In the genomic region with DNA sequence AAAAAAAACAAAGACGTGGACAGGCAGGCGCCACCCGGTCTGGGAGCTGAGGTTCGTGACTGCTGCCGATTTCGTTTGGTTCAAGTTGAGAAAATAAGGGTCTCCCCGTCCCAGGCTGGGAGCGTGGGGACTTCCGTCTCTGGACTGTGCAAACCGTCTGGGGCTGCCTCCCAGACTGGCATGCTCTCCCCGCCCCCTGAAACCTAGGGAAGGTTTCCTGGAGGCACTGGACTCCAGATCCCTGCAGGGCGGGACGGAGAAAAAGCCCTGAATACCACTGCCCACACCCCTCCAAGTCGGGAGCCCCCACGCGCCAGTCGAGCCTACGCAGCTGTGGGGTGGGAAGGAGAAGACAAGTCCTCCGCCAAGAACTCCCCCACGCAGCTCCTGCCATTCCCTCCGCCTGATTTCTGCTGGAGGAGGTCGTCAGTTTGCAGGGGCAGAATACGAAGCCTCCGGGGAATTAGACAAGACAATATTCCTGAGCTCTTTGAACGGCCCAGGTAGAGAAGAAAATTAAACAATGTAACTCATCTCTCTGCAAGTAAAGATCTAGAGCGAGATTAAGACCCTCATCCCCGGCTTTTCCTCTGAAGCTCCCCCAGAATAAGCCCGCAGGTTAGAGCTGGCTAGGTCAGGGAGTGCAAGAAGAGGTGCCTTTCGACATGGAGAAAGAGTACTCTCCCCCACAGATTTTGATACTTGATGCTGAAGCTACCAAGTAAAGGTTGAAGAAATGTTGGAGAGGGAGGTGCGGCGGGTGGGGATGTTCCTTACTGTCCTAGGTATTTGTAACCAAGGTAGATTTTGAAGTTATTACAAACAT, we compare ENCODE assay signal across 1 cellular context.
TF ChIP-seq lines count a peak whose summit lies in the region.

No MANE protein-coding gene starts in this region.

TF ChIP-seq in GM23338, 12 proteins besides CTCF, POLR2A, EP300 and RAD21:
- TF ChIP-seq, protein P1, sequence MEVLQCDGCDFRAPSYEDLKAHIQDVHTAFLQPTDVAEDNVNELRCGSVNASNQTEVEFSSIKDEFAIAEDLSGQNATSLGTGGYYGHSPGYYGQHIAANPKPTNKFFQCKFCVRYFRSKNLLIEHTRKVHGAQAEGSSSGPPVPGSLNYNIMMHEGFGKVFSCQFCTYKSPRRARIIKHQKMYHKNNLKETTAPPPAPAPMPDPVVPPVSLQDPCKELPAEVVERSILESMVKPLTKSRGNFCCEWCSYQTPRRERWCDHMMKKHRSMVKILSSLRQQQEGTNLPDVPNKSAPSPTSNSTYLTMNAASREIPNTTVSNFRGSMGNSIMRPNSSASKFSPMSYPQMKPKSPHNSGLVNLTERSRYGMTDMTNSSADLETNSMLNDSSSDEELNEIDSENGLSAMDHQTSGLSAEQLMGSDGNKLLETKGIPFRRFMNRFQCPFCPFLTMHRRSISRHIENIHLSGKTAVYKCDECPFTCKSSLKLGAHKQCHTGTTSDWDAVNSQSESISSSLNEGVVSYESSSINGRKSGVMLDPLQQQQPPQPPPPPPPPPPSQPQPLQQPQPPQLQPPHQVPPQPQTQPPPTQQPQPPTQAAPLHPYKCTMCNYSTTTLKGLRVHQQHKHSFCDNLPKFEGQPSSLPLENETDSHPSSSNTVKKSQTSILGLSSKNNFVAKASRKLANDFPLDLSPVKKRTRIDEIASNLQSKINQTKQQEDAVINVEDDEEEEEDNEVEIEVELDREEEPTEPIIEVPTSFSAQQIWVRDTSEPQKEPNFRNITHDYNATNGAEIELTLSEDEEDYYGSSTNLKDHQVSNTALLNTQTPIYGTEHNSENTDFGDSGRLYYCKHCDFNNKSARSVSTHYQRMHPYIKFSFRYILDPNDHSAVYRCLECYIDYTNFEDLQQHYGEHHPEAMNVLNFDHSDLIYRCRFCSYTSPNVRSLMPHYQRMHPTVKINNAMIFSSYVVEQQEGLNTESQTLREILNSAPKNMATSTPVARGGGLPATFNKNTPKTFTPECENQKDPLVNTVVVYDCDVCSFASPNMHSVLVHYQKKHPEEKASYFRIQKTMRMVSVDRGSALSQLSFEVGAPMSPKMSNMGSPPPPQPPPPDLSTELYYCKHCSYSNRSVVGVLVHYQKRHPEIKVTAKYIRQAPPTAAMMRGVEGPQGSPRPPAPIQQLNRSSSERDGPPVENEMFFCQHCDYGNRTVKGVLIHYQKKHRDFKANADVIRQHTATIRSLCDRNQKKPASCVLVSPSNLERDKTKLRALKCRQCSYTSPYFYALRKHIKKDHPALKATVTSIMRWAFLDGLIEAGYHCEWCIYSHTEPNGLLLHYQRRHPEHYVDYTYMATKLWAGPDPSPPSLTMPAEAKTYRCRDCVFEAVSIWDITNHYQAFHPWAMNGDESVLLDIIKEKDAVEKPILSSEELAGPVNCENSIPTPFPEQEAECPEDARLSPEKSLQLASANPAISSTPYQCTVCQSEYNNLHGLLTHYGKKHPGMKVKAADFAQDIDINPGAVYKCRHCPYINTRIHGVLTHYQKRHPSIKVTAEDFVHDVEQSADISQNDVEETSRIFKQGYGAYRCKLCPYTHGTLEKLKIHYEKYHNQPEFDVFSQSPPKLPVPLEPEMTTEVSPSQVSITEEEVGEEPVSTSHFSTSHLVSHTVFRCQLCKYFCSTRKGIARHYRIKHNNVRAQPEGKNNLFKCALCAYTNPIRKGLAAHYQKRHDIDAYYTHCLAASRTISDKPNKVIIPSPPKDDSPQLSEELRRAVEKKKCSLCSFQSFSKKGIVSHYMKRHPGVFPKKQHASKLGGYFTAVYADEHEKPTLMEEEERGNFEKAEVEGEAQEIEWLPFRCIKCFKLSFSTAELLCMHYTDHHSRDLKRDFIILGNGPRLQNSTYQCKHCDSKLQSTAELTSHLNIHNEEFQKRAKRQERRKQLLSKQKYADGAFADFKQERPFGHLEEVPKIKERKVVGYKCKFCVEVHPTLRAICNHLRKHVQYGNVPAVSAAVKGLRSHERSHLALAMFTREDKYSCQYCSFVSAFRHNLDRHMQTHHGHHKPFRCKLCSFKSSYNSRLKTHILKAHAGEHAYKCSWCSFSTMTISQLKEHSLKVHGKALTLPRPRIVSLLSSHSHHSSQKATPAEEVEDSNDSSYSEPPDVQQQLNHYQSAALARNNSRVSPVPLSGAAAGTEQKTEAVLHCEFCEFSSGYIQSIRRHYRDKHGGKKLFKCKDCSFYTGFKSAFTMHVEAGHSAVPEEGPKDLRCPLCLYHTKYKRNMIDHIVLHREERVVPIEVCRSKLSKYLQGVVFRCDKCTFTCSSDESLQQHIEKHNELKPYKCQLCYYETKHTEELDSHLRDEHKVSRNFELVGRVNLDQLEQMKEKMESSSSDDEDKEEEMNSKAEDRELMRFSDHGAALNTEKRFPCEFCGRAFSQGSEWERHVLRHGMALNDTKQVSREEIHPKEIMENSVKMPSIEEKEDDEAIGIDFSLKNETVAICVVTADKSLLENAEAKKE (CRISPR knock-in tag; IDR thresholded peaks at IDR 0.05) = no peak
- TF ChIP-seq EZH2phosphoT487 (IDR thresholded peaks at IDR 0.05; ENCODE audit: unreplicated experiment) (peak; percentile 83), EZH2 (IDR thresholded peaks at IDR 0.05; ENCODE audit: low read depth, unreplicated experiment) (peak; percentile 95), REST (IDR thresholded peaks at IDR 0.05; ENCODE audit: unreplicated experiment) (no peak), STAT1 (IDR thresholded peaks at IDR 0.05; ENCODE audit: unreplicated experiment) (no peak)
